ENCODE assay signal across 1 cellular context in the genomic region with DNA sequence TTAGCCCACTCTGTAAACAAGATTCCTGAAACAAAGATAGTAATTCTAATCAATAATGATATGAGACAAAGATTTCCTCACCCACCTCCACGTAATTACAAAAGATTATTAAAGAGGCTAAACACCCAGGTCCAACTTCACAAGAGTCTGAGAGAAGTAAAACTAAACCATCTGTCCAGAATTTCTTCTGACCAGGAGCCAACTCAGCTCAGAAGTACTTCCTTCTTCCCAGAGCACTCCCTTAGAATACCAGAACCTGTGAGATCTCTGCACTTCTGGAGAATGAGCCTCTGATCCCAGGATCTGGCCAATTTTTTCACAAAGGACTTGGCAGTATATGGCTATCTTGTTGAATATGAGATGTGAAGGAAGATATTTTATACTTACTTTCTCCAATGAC.
TF ChIP-seq lines count a peak whose summit lies in the region.

No MANE protein-coding gene starts in this region.

TF ChIP-seq in GM23338, 12 proteins besides CTCF, POLR2A, EP300 and RAD21 (continued from another document):
- TF ChIP-seq EZH2phosphoT487 (IDR thresholded peaks at IDR 0.05; ENCODE audit: unreplicated experiment), result no peak
- TF ChIP-seq, protein P1, sequence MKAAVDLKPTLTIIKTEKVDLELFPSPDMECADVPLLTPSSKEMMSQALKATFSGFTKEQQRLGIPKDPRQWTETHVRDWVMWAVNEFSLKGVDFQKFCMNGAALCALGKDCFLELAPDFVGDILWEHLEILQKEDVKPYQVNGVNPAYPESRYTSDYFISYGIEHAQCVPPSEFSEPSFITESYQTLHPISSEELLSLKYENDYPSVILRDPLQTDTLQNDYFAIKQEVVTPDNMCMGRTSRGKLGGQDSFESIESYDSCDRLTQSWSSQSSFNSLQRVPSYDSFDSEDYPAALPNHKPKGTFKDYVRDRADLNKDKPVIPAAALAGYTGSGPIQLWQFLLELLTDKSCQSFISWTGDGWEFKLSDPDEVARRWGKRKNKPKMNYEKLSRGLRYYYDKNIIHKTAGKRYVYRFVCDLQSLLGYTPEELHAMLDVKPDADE (IDR thresholded peaks at IDR 0.05), result no peak
TF ChIP-seq in GM23338: peak in this region for 0.
